ENCODE assay signal across 9 cellular contexts in the genomic region with DNA sequence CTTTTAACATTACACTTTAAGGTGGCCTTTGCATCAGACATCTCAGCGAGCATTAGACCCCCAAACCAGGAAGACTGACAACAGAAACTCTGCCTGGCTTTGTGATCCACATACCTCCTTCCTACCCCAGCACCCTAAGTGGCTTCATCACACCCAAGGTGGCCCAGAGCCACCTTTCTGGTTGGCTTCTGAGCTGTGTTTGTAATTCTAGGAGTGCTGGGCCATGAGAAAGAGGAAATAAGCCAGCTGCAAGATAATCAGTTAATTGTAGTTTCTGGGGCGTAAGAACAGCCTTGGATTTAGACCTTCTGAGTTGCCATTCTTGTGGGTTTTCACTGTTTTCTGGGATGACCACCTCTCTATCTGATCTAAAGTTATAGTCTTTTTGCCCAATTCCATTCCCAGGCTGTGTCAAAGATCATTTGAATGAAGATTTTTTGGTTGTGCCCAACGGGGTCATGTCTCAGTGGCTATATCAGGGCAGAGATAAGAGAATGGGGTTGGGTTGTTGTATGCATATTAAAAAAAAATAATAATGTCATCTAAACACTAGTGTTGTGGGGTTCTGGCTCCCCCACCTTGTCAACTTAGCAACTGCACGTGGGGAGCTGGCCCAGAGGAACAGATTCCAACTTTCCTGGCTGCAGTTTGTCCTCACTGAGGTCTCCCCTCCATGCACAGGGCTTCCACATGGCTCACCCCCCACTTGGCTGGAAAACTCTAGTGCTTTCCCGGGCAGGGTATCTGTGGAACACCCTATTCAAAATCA.
DNase-seq lines count a peak whose midpoint lies in the region; ATAC-seq and TF ChIP-seq lines count a peak whose summit lies in the region.
"Had no signal": no experiment of that assay in that cellular context is flagged by ENCODE, and none has a peak within 500 bp of the region (broad histone marks: within the 10 kb centered on the region; RNA-seq: fewer than 3 reads in every experiment).

No MANE protein-coding gene starts in this region.

- H3K27ac ChIP-seq in body of pancreas: no peak overlapping the region
- H3K27ac ChIP-seq in left lung: no peak overlapping the region

- WGBS in body of pancreas, 2 donors: 36 to 45% methylated on average over 5 of the region's 5 CpGs

- ATAC-seq in body of pancreas (no peak), left lung (peak; percentile 77), GM19023 (IDR thresholded peaks at IDR 0.05; ENCODE audit: unreplicated experiment) (no peak), HG03039 (IDR thresholded peaks at IDR 0.05; ENCODE audit: unreplicated experiment) (no peak), GM18520 (IDR thresholded peaks at IDR 0.05; ENCODE audit: unreplicated experiment) (no peak)

- H3K4me3 ChIP-seq in BE2C (ENCODE audit: low read depth, low read length): no peak overlapping the region
- no peak overlapping the region for H3K4me3 ChIP-seq in HFF-Myc (replicated peaks; ENCODE audit: low read depth, low read length)
- no peak overlapping the region for H3K4me3 ChIP-seq in body of pancreas
- H3K4me3 ChIP-seq in left lung: no peak overlapping the region

- no peaks in the 10 kb centered on the region for H3K36me3 ChIP-seq in BE2C
- H3K36me3 ChIP-seq in body of pancreas (replicated peaks in 1 of 2; ENCODE audit: insufficient read depth in 1 of 2, low read depth in 2 of 2): no peaks in the 10 kb centered on the region
- no peaks in the 10 kb centered on the region for H3K36me3 ChIP-seq in left lung

- H3K27me3 ChIP-seq in BE2C: no peaks in the 10 kb centered on the region
- H3K27me3 ChIP-seq in body of pancreas: no peaks in the 10 kb centered on the region
- H3K27me3 ChIP-seq in left lung: peaks cover 0 to 11% of the 10 kb centered on the region in 2 donors

- no peak for DNase-seq in BE2C
- no peak for DNase-seq in HFF-Myc (ENCODE audit: extremely low read depth, low read depth)
- peak; percentile 24 to 46 (median 33) for DNase-seq in body of pancreas
- no peak for DNase-seq in left lung
- no peak for DNase-seq in pons (ENCODE audit: low spot score)
- DNase-seq: NCI-H446 had no signal

- intact Hi-C loops in body of pancreas (cut with DNase I): no loop called here
- intact Hi-C loops in left lung (cut with DNase I): no loop called here

- TF ChIP-seq POLR2A in body of pancreas (IDR thresholded peaks at IDR 0.05): no peak

- TF ChIP-seq CTCF in BE2C (IDR thresholded peaks at IDR 0.05; ENCODE audit: low read depth, low read length) (peak; percentile 17; the same call in 1 of the 2 replicates), HFF-Myc (IDR thresholded peaks at IDR 0.05; ENCODE audit: low read depth, low read length, missing control alignments) (peak; percentile 68), body of pancreas (IDR thresholded peaks at IDR 0.05) (peak in 5 of 7 experiments; percentile 30 to 53 (median 44)), left lung (IDR thresholded peaks at IDR 0.05) (peak; percentile 31 to 37)

- H3K9me3 ChIP-seq in BE2C: no peaks in the 10 kb centered on the region
- no peaks in the 10 kb centered on the region for H3K9me3 ChIP-seq in body of pancreas
- no peaks in the 10 kb centered on the region for H3K9me3 ChIP-seq in left lung

- no peaks in the 10 kb centered on the region for H3K4me1 ChIP-seq in BE2C
- no peaks in the 10 kb centered on the region for H3K4me1 ChIP-seq in body of pancreas
- H3K4me1 ChIP-seq in left lung: no peaks in the 10 kb centered on the region

Comparison
In these comparisons a context has a peak if more than half of its experiments do, and no peak if none do; other contexts are left out.
1. DNase-seq: peak in body of pancreas (4 of 4); none in BE2C (single experiment), HFF-Myc (single experiment), left lung (0 of 2) and pons (single experiment).
2. CTCF ChIP-seq: peak in every context shown above with its lines; median percentile 68 in HFF-Myc; 44 in body of pancreas; 34 in left lung; 17 in BE2C.